In genomic region chr4:128323401-128323800, GRCh38 we compare ENCODE assay signal across 28 cellular contexts. TPM values are rescaled to one million over a fixed set of nuclear protein-coding genes. Genes with fewer than 3 reads are reported as not detected.
DNase-seq lines count a peak whose midpoint lies in the region; ATAC-seq and TF ChIP-seq lines count a peak whose summit lies in the region.
"Had no signal": no experiment of that assay in that cellular context is flagged by ENCODE, and none has a peak within 500 bp of the region (broad histone marks: within the 10 kb centered on the region; RNA-seq: fewer than 3 reads in every experiment).

No MANE protein-coding gene starts in this region.

- H3K27ac Mint-ChIP-seq in activated CD8-positive, alpha-beta memory T cell treated with anti-CD3 and anti-CD28 coated beads, Interleukin-2, amount 10 ng/mL, durations not matched to agents 7 days and 5 days: no peak overlapping the region
- H3K27ac Mint-ChIP-seq: activated naive CD4-positive, alpha-beta T cell treated with anti-CD3 and anti-CD28 coated beads, Interleukin-2, amount 50 U/mL, for 24 hours; activated T-helper 2 cell treated with anti-CD3 and anti-CD28 coated beads, Interferon-gamma antibody, Interleukin-2, Interleukin-4, amounts not matched to agents 10 μg/mL and 5 μg/mL and 100 μg/mL, durations not matched to agents 14 hours and 24 hours and 36 hours; CD8-positive, alpha-beta memory T cell; immature natural killer cell; T-helper 2 cell treated with Interferon-gamma antibody and Interleukin-4, amounts not matched to agents 5 μg/mL and 100 μg/mL, for 36 hours had no signal

- H4K20me1 ChIP-seq in osteoblast (ENCODE audit: insufficient read depth, low read length): no peaks in the 10 kb centered on the region

- DNase-seq in ELF-1 (ENCODE audit: low read depth, low spot score): peak; percentile 44
- DNase-seq in SJSA1 (ENCODE audit: low read depth in 1 of 2, low spot score in 2 of 2): no peak
- no peak for DNase-seq in epithelial cell of prostate (ENCODE audit: low read depth, low spot score)
- no peak for DNase-seq in osteoblast (ENCODE audit: insufficient read length, low spot score, missing footprints)
- DNase-seq in activated CD8-positive, alpha-beta memory T cell treated with anti-CD3 and anti-CD28 coated beads, Interleukin-2, amount 10 ng/mL, durations not matched to agents 7 days and 5 days: no peak
- DNase-seq in 8988T: no peak
- DNase-seq: activated CD4-positive, alpha-beta T cell treated with anti-CD3 and anti-CD28 coated beads for 48 hours; activated T-cell treated with anti-CD3 and anti-CD28 coated beads for 4 hours; amygdala; CD8-positive, alpha-beta memory T cell; hypothalamus; immature natural killer cell; MM.1S; NCI-H1417; NCI-H2029; NCI-H526; NK-92 treated with Interleukin-12 subunit alpha and Interleukin-12 subunit beta, amount 100 ng/mL, for 24 hours; right lobe of liver; SHP77; stimulated activated CD4-positive, alpha-beta T cell treated with anti-CD3 and anti-CD28 coated beads, Interleukin-4, amount 100 ng/mL, for 4 hours had no signal

- no peak overlapping the region for H3K4me3 ChIP-seq in SJSA1
- H3K4me3 ChIP-seq in osteoblast (ENCODE audit: insufficient read depth, low read length): no peak overlapping the region
- H3K4me3 ChIP-seq: right lobe of liver, tibial nerve had no signal

- no peaks in the 10 kb centered on the region for H3K27me3 Mint-ChIP-seq in activated CD8-positive, alpha-beta memory T cell treated with anti-CD3 and anti-CD28 coated beads, Interleukin-2, amount 10 ng/mL, durations not matched to agents 7 days and 5 days
- H3K27me3 Mint-ChIP-seq: activated naive CD4-positive, alpha-beta T cell treated with anti-CD3 and anti-CD28 coated beads, Interleukin-2, amount 50 U/mL, for 24 hours; CD8-positive, alpha-beta memory T cell had no signal

- no peaks in the 10 kb centered on the region for H3K36me3 Mint-ChIP-seq in activated CD8-positive, alpha-beta memory T cell treated with anti-CD3 and anti-CD28 coated beads, Interleukin-2, amount 10 ng/mL, durations not matched to agents 7 days and 5 days

- H3K27me3 ChIP-seq in SJSA1 (replicated peaks): no peaks in the 10 kb centered on the region
- no peaks in the 10 kb centered on the region for H3K27me3 ChIP-seq in osteoblast (ENCODE audit: insufficient read depth, low read length)
- H3K27me3 ChIP-seq: right lobe of liver, tibial nerve had no signal

- CTCF ChIA-PET in activated CD8-positive, alpha-beta memory T cell treated with anti-CD3 and anti-CD28 coated beads, Interleukin-2, amount 10 ng/mL, durations not matched to agents 7 days and 5 days (lab: Charles Lee): no interaction called here

- H2AFZ ChIP-seq in osteoblast (ENCODE audit: low read length): no peak overlapping the region

- H3K9me3 ChIP-seq in SJSA1 (replicated peaks) (no peaks in the 10 kb centered on the region), osteoblast (ENCODE audit: low read depth, low read length) (no peaks in the 10 kb centered on the region)
- H3K9me3 ChIP-seq: right lobe of liver, tibial nerve had no signal

- H3K4me2 ChIP-seq in osteoblast (ENCODE audit: insufficient read depth, low read length): peak overlapping the region; percentile 38
- H3K4me2 ChIP-seq: KMS-11 had no signal

- no peak for TF ChIP-seq CTCF in osteoblast (IDR thresholded peaks at IDR 0.05; ENCODE audit: extremely low read depth, low read depth, low read length)

- H3K36me3 ChIP-seq in SJSA1: no peaks in the 10 kb centered on the region
- H3K36me3 ChIP-seq in osteoblast (ENCODE audit: insufficient read depth, low read length): no peaks in the 10 kb centered on the region
- H3K36me3 ChIP-seq: right lobe of liver had no signal

- no peaks in the 10 kb centered on the region for H3K79me2 ChIP-seq in osteoblast (ENCODE audit: insufficient read depth, low read length)

- no peaks in the 10 kb centered on the region for H3K9me3 Mint-ChIP-seq in activated CD8-positive, alpha-beta memory T cell treated with anti-CD3 and anti-CD28 coated beads, Interleukin-2, amount 10 ng/mL, durations not matched to agents 7 days and 5 days (ENCODE audit: low read depth)
- H3K9me3 Mint-ChIP-seq: activated naive CD4-positive, alpha-beta T cell treated with anti-CD3 and anti-CD28 coated beads, Interleukin-2, amount 50 U/mL, for 24 hours; activated T-helper 2 cell treated with anti-CD3 and anti-CD28 coated beads, Interferon-gamma antibody, Interleukin-2, Interleukin-4, amounts not matched to agents 10 μg/mL and 5 μg/mL and 100 μg/mL, durations not matched to agents 14 hours and 24 hours and 36 hours; CD8-positive, alpha-beta memory T cell; immature natural killer cell; T-helper 2 cell treated with Interferon-gamma antibody and Interleukin-4, amounts not matched to agents 5 μg/mL and 100 μg/mL, for 36 hours had no signal

- H3K4me1 ChIP-seq in SJSA1 (replicated peaks) (peaks cover 45% of the 10 kb centered on the region), osteoblast (ENCODE audit: insufficient read depth, low read length) (peaks cover 31% of the 10 kb centered on the region)
- H3K4me1 ChIP-seq: tibial nerve had no signal

- no peak for ATAC-seq in HG03159 (IDR thresholded peaks at IDR 0.05; ENCODE audit: unreplicated experiment)
- ATAC-seq in activated CD8-positive, alpha-beta memory T cell treated with anti-CD3 and anti-CD28 coated beads, Interleukin-2, amount 10 ng/mL, durations not matched to agents 7 days and 5 days: no peak
- no peak for ATAC-seq in HG03432 (IDR thresholded peaks at IDR 0.05; ENCODE audit: unreplicated experiment)
- ATAC-seq: left lobe of liver, right lobe of liver had no signal

- H3K27ac ChIP-seq in SJSA1 (peak overlapping the region; percentile 98), epithelial cell of prostate (peak overlapping the region; percentile 92), osteoblast (ENCODE audit: low read depth, low read length) (peak overlapping the region; percentile 87)
- H3K27ac ChIP-seq: KMS-11, right lobe of liver, tibial nerve had no signal

- no peak overlapping the region for H3K4me3 Mint-ChIP-seq in activated CD8-positive, alpha-beta memory T cell treated with anti-CD3 and anti-CD28 coated beads, Interleukin-2, amount 10 ng/mL, durations not matched to agents 7 days and 5 days
- H3K4me3 Mint-ChIP-seq: activated naive CD4-positive, alpha-beta T cell treated with anti-CD3 and anti-CD28 coated beads, Interleukin-2, amount 50 U/mL, for 24 hours; CD8-positive, alpha-beta memory T cell; immature natural killer cell; T-helper 2 cell treated with Interferon-gamma antibody and Interleukin-4, amounts not matched to agents 5 μg/mL and 100 μg/mL, for 36 hours had no signal

- no peaks in the 10 kb centered on the region for H3K4me1 Mint-ChIP-seq in activated CD8-positive, alpha-beta memory T cell treated with anti-CD3 and anti-CD28 coated beads, Interleukin-2, amount 10 ng/mL, durations not matched to agents 7 days and 5 days
- H3K4me1 Mint-ChIP-seq: activated naive CD4-positive, alpha-beta T cell treated with anti-CD3 and anti-CD28 coated beads, Interleukin-2, amount 50 U/mL, for 24 hours; CD8-positive, alpha-beta memory T cell; immature natural killer cell had no signal

RNA-seq across cellular contexts. Expression of gene PGRMC2, which starts 35.8 kb away (rescaled TPM):
- total RNA-seq in SJSA1 (2014; rRNA removed; shearing (Covaris generic)): 18.1 and 36.5 TPM in 2 replicates
- total RNA-seq in osteoblast: 38.4 and 39.2 TPM in 2 replicates
- 10 to 100 TPM; 35.3 to 35.9 TPM for total RNA-seq in activated CD8-positive, alpha-beta memory T cell treated with anti-CD3 and anti-CD28 coated beads, Interleukin-2, amount 10 ng/mL, durations not matched to agents 7 days and 5 days
